Comparison of ENCODE assay signal across 13 cellular contexts in genomic region chr10:113133497-113133896, GRCh38.
A peak's percentile ranks its signal among the peaks of the same experiment; 100 is the strongest.
DNase-seq lines count a peak whose midpoint lies in the region; ATAC-seq, FAIRE-seq and TF ChIP-seq lines count a peak whose summit lies in the region.
"Had no signal": no experiment of that assay in that cellular context is flagged by ENCODE, and none has a peak within 500 bp of the region (broad histone marks: within the 10 kb centered on the region; RNA-seq: fewer than 3 reads in every experiment).

No MANE protein-coding gene starts in this region.

- H3K9me3 ChIP-seq in left lung (no peaks in the 10 kb centered on the region), subcutaneous abdominal adipose tissue (ENCODE audit: control insufficient read depth in 5 of 5, low read length in 5 of 5) (no peaks in the 10 kb centered on the region), kidney (ENCODE audit: control insufficient read depth in 1 of 2, low read length in 2 of 2) (no peaks in the 10 kb centered on the region)
- H3K9me3 ChIP-seq: vagina had no signal

- POLR2A ChIA-PET in T-cell (lab: Charles Lee) = no interaction called here

- CTCF ChIA-PET in T-cell (lab: Charles Lee) = interaction anchor here in 1 of 2 donors (0.6 kb wide), 1 partner anchor 192 kb away, joined by 9 read pairs; no protein-coding TSS in a partner anchor

- H3K27ac ChIP-seq in left lung (no peak overlapping the region), subcutaneous abdominal adipose tissue (ENCODE audit: low read depth, low read length) (peak overlapping the region; percentile 87), kidney (ENCODE audit: low read depth in 2 of 2, low read length in 2 of 2) (no peak overlapping the region)

- peaks cover 53% of the 10 kb centered on the region for H3K4me1 Mint-ChIP-seq in HFFc6 (ENCODE audit: low read depth)
- no peaks in the 10 kb centered on the region for H3K4me1 Mint-ChIP-seq in T-cell

- no peaks in the 10 kb centered on the region for H3K27me3 ChIP-seq in left lung
- H3K27me3 ChIP-seq in subcutaneous abdominal adipose tissue (ENCODE audit: control insufficient read depth in 5 of 5, insufficient read depth in 4 of 5, low read length in 5 of 5) = no peaks in the 10 kb centered on the region
- H3K27me3 ChIP-seq: vagina had no signal

- TF ChIP-seq CTCF in HFFc6 (IDR thresholded peaks at IDR 0.05) (no peak), left lung (IDR thresholded peaks at IDR 0.05) (no peak), kidney (IDR thresholded peaks at IDR 0.05; ENCODE audit: borderline replicate concordance, extremely low read depth, insufficient read depth) (no peak)

- peak overlapping the region; percentile 84 for H3K27ac Mint-ChIP-seq in HFFc6
- no peak overlapping the region for H3K27ac Mint-ChIP-seq in T-cell

- DNase-seq in HFFc6 = peak; percentile 45
- DNase-seq in amniotic epithelial cell (ENCODE audit: low read depth) = peak; percentile 72
- no peak for DNase-seq in left lung
- no peak for DNase-seq in SW480 (ENCODE audit: low spot score)
- no peak for DNase-seq in T-cell
- DNase-seq in kidney = no peak
- DNase-seq: activated T-cell treated with anti-CD3 and anti-CD28 coated beads, Interleukin-2, amount 50 U/mL, for 1 hour; DND-41; erythroblast; NCI-H146 had no signal

- H3K36me3 ChIP-seq in left lung = no peaks in the 10 kb centered on the region
- H3K36me3 ChIP-seq in subcutaneous abdominal adipose tissue (ENCODE audit: control insufficient read depth in 5 of 5, insufficient read depth in 5 of 5, low read length in 5 of 5) = peaks cover 0 to 5% (median 0%) of the 10 kb centered on the region in 5 donors
- no peaks in the 10 kb centered on the region for H3K36me3 ChIP-seq in kidney (ENCODE audit: control insufficient read depth in 1 of 2, insufficient read depth in 2 of 2, low read length in 2 of 2)
- H3K36me3 ChIP-seq: vagina had no signal

- H3K4me1 ChIP-seq in left lung (peaks cover 8 to 36% of the 10 kb centered on the region in 2 donors), subcutaneous abdominal adipose tissue (ENCODE audit: control insufficient read depth in 5 of 5, insufficient read depth in 5 of 5, low read length in 5 of 5) (peaks cover 3 to 61% (median 51%) of the 10 kb centered on the region in 5 donors), kidney (ENCODE audit: control insufficient read depth in 1 of 2, insufficient read depth in 1 of 2, low read depth in 1 of 2, low read length in 2 of 2) (peaks cover 4 to 12% of the 10 kb centered on the region in 2 donors)

- H3K36me3 Mint-ChIP-seq in HFFc6 (ENCODE audit: low read depth) (0 out of 2 replicates have a peak, but pooled peaks cover 5% of the 10 kb centered on the region), T-cell (no peaks in the 10 kb centered on the region)

- intact Hi-C loops in left lung (cut with DNase I) = no loop called here
- intact Hi-C loops in kidney (cut with DNase I) = no loop called here

- H3K4me3 Mint-ChIP-seq in HFFc6 (peak overlapping the region; percentile 69), T-cell (no peak overlapping the region)

- H3K27me3 Mint-ChIP-seq in HFFc6 (ENCODE audit: insufficient read depth) (peaks cover 2% of the 10 kb centered on the region), T-cell (peaks cover 13 to 15% of the 10 kb centered on the region in 2 donors)

- H3K9me3 Mint-ChIP-seq in HFFc6 = no peaks in the 10 kb centered on the region
- H3K9me3 Mint-ChIP-seq in T-cell = no peaks in the 10 kb centered on the region

- ATAC-seq in left lung = peak; percentile 20
- no peak for ATAC-seq in T-cell (replicated peaks in 1 of 4)

- H3K4me3 ChIP-seq in left lung = no peak overlapping the region
- peak overlapping the region in 1 of 5 donors; percentile 9 for H3K4me3 ChIP-seq in subcutaneous abdominal adipose tissue (ENCODE audit: low read depth in 1 of 5, low read length in 5 of 5)
- H3K4me3 ChIP-seq in kidney (ENCODE audit: low read length in 2 of 2) = no peak overlapping the region
- H3K4me3 ChIP-seq: vagina had no signal

- H3K9ac ChIP-seq in subcutaneous abdominal adipose tissue (ENCODE audit: low read length in 5 of 5) (peak overlapping the region in 2 of 5 donors; percentile 38 to 43), kidney (ENCODE audit: low read length in 2 of 2) (no peak overlapping the region)

- FAIRE-seq in kidney (lab: Jason Lieb, UNC) = no peak
- FAIRE-seq: RCC 7860 had no signal

Comparison
In these comparisons a context has a peak if more than half of its experiments do, and no peak if none do; other contexts are left out.
1. DNase-seq: peak in HFFc6 (single experiment) and amniotic epithelial cell (single experiment); none in left lung (0 of 2), SW480 (single experiment), T-cell (0 of 34) and kidney (single experiment).